ENCODE assay signal across 14 cellular contexts in genomic region chr5:151216781-151217180, GRCh38. TPM values are rescaled to one million over a fixed set of nuclear protein-coding genes. Genes with fewer than 3 reads are reported as not detected.
DNase-seq lines count a peak whose midpoint lies in the region; ATAC-seq and TF ChIP-seq lines count a peak whose summit lies in the region.
"Had no signal": no experiment of that assay in that cellular context is flagged by ENCODE, and none has a peak within 500 bp of the region (broad histone marks: within the 10 kb centered on the region; RNA-seq: fewer than 3 reads in every experiment).

No MANE protein-coding gene starts in this region.

- H3K4me3 ChIP-seq in subcutaneous abdominal adipose tissue (ENCODE audit: low read depth in 1 of 5, low read length in 5 of 5) (no peak overlapping the region), right cardiac atrium (ENCODE audit: low read length) (no peak overlapping the region), MM.1S (ENCODE audit: low read length) (no peak overlapping the region)
- H3K4me3 ChIP-seq: vagina had no signal

- H3F3A ChIP-seq in MM.1S (ENCODE audit: insufficient read depth, low read length): peaks cover 30% of the 10 kb centered on the region

- no peak overlapping the region for H3K4me2 ChIP-seq in MM.1S (ENCODE audit: low read depth, low read length)

- H3K9me3 ChIP-seq in T-helper 17 cell (ENCODE audit: control insufficient read depth, low read length, poor library complexity, severe bottlenecking): no peaks in the 10 kb centered on the region
- no peaks in the 10 kb centered on the region for H3K9me3 ChIP-seq in subcutaneous abdominal adipose tissue (ENCODE audit: control insufficient read depth in 5 of 5, low read length in 5 of 5)
- no peaks in the 10 kb centered on the region for H3K9me3 ChIP-seq in right cardiac atrium (ENCODE audit: control insufficient read depth, low read length)
- no peaks in the 10 kb centered on the region for H3K9me3 ChIP-seq in MM.1S (replicated peaks; ENCODE audit: insufficient read depth, low read length)
- H3K9me3 ChIP-seq: vagina had no signal

- H3K36me3 ChIP-seq in subcutaneous abdominal adipose tissue (ENCODE audit: control insufficient read depth in 5 of 5, insufficient read depth in 5 of 5, low read length in 5 of 5): peaks cover 0 to 15% (median 3%) of the 10 kb centered on the region in 5 donors
- H3K36me3 ChIP-seq in MM.1S (replicated peaks; ENCODE audit: insufficient read depth, low read length): peaks cover 13% of the 10 kb centered on the region; the same call in 1 of the 2 replicates
- H3K36me3 ChIP-seq: vagina had no signal

- H3K9ac ChIP-seq in subcutaneous abdominal adipose tissue (ENCODE audit: low read length in 5 of 5) (no peak overlapping the region), MM.1S (ENCODE audit: low read length) (no peak overlapping the region)

- H3K4me1 ChIP-seq in subcutaneous abdominal adipose tissue (ENCODE audit: control insufficient read depth in 5 of 5, insufficient read depth in 5 of 5, low read length in 5 of 5) (peaks cover 30 to 83% (median 79%) of the 10 kb centered on the region in 5 donors), right cardiac atrium (ENCODE audit: control insufficient read depth, insufficient read depth, low read length) (peaks cover 43% of the 10 kb centered on the region), MM.1S (ENCODE audit: low read length) (peaks cover 74% of the 10 kb centered on the region)

- H3K36me3 Mint-ChIP-seq in activated T-cell treated with anti-CD3 and anti-CD28 coated beads, Interleukin-2, amount 50 U/mL, for 72 hours (ENCODE audit: insufficient read depth in 2 of 2): peaks cover 5 to 11% of the 10 kb centered on the region in 2 donors
- peaks cover 18% of the 10 kb centered on the region for H3K36me3 Mint-ChIP-seq in activated T-cell treated with anti-CD3 and anti-CD28 coated beads, Interleukin-2, amount 50 U/mL, for 4 hours (ENCODE audit: insufficient read depth)
- H3K36me3 Mint-ChIP-seq in T-helper 17 cell (ENCODE audit: low read depth): peaks cover 7% of the 10 kb centered on the region

- intact Hi-C loops in right cardiac atrium (cut with DNase I): no loop called here

- ATAC-seq in activated T-cell treated with anti-CD3 and anti-CD28 coated beads, Interleukin-2, amount 50 U/mL, for 72 hours (replicated peaks in 1 of 2): no peak
- ATAC-seq in activated T-cell treated with anti-CD3 and anti-CD28 coated beads, Interleukin-2, amount 50 U/mL, for 4 hours: no peak
- no peak for ATAC-seq in T-helper 17 cell
- no peak for ATAC-seq in right cardiac atrium
- ATAC-seq: left lobe of liver had no signal

- H3K4me3 Mint-ChIP-seq in activated T-cell treated with anti-CD3 and anti-CD28 coated beads, Interleukin-2, amount 50 U/mL, for 72 hours: no peak overlapping the region
- no peak overlapping the region for H3K4me3 Mint-ChIP-seq in activated T-cell treated with anti-CD3 and anti-CD28 coated beads, Interleukin-2, amount 50 U/mL, for 4 hours
- H3K4me3 Mint-ChIP-seq in T-helper 17 cell: peak overlapping the region; percentile 5

- no peaks in the 10 kb centered on the region for H3K9me3 Mint-ChIP-seq in activated T-cell treated with anti-CD3 and anti-CD28 coated beads, Interleukin-2, amount 50 U/mL, for 72 hours
- H3K9me3 Mint-ChIP-seq in activated T-cell treated with anti-CD3 and anti-CD28 coated beads, Interleukin-2, amount 50 U/mL, for 4 hours: no peaks in the 10 kb centered on the region

- H3K27ac ChIP-seq in subcutaneous abdominal adipose tissue (ENCODE audit: low read depth, low read length) (peak overlapping the region; percentile 44), right cardiac atrium (ENCODE audit: low read length) (no peak overlapping the region), MM.1S (ENCODE audit: low read length) (no peak overlapping the region)
- H3K27ac ChIP-seq: vagina had no signal

- H2AFZ ChIP-seq in MM.1S (ENCODE audit: low read length): no peak overlapping the region

- H3K9me2 ChIP-seq in MM.1S (replicated peaks; ENCODE audit: insufficient read depth, low read length): no peaks in the 10 kb centered on the region

- peak overlapping the region; percentile 26 for H3K27ac Mint-ChIP-seq in activated T-cell treated with anti-CD3 and anti-CD28 coated beads, Interleukin-2, amount 50 U/mL, for 72 hours
- peak overlapping the region; percentile 100 for H3K27ac Mint-ChIP-seq in T-helper 17 cell

- H4K20me1 ChIP-seq in MM.1S (ENCODE audit: insufficient read depth, low read length): no peaks in the 10 kb centered on the region

- H3K4me1 Mint-ChIP-seq in activated T-cell treated with anti-CD3 and anti-CD28 coated beads, Interleukin-2, amount 50 U/mL, for 72 hours (ENCODE audit: low read depth): peaks cover 95% of the 10 kb centered on the region
- peaks cover 92% of the 10 kb centered on the region for H3K4me1 Mint-ChIP-seq in activated T-cell treated with anti-CD3 and anti-CD28 coated beads, Interleukin-2, amount 50 U/mL, for 4 hours (ENCODE audit: low read depth)
- peaks cover 77% of the 10 kb centered on the region for H3K4me1 Mint-ChIP-seq in T-helper 17 cell

- peaks cover 90% of the 10 kb centered on the region for H3K79me2 ChIP-seq in MM.1S (ENCODE audit: low read length)

- H3K27me3 Mint-ChIP-seq in activated T-cell treated with anti-CD3 and anti-CD28 coated beads, Interleukin-2, amount 50 U/mL, for 72 hours (ENCODE audit: low read depth): no peaks in the 10 kb centered on the region
- H3K27me3 Mint-ChIP-seq in activated T-cell treated with anti-CD3 and anti-CD28 coated beads, Interleukin-2, amount 50 U/mL, for 4 hours (ENCODE audit: low read depth): no peaks in the 10 kb centered on the region
- no peaks in the 10 kb centered on the region for H3K27me3 Mint-ChIP-seq in T-helper 17 cell

- DNase-seq in activated T-cell treated with anti-CD3 and anti-CD28 coated beads, Interleukin-2, amount 50 U/mL, for 72 hours: no peak
- DNase-seq in activated T-cell treated with anti-CD3 and anti-CD28 coated beads, Interleukin-2, amount 50 U/mL, for 4 hours: no peak
- DNase-seq in T-helper 17 cell: no peak
- peak; percentile 3 for DNase-seq in mesenteric fat pad (ENCODE audit: low spot score)
- DNase-seq in NCI-H2196 treated with DMSO at 0.1 percent for 48 hours (lab: John Stamatoyannopoulos, UW; ENCODE audit: unreplicated experiment): no peak
- no peak for DNase-seq in right cardiac atrium
- DNase-seq in MM.1S: no peak
- DNase-seq: H7; hypothalamus; NCI-H1048; stimulated activated CD4-positive, alpha-beta T cell treated with anti-CD3 and anti-CD28 coated beads, Interleukin-4, amount 100 ng/mL, for 1 hour had no signal

- 68% methylated on average over 5 of the region's 5 CpGs for WGBS in right cardiac atrium

- H3K27me3 ChIP-seq in subcutaneous abdominal adipose tissue (ENCODE audit: control insufficient read depth in 5 of 5, insufficient read depth in 4 of 5, low read length in 5 of 5): no peaks in the 10 kb centered on the region
- H3K27me3 ChIP-seq in right cardiac atrium (ENCODE audit: control insufficient read depth, insufficient read depth): no peaks in the 10 kb centered on the region
- H3K27me3 ChIP-seq in MM.1S (replicated peaks; ENCODE audit: insufficient read depth, low read length): no peaks in the 10 kb centered on the region
- H3K27me3 ChIP-seq: vagina had no signal

- TF ChIP-seq CTCF in MM.1S (IDR thresholded peaks at IDR 0.05; ENCODE audit: low read length): no peak

RNA-seq across cellular contexts. Expression of gene CCDC69, which starts 7.1 kb away (rescaled TPM):
- 10 to 100 TPM; 44.8 to 53.1 TPM for total RNA-seq in activated T-cell treated with anti-CD3 and anti-CD28 coated beads, Interleukin-2, amount 50 U/mL, for 72 hours
- 10 to 100 TPM; 20.0 to 23.0 (median 21.2) TPM for total RNA-seq in activated T-cell treated with anti-CD3 and anti-CD28 coated beads, Interleukin-2, amount 50 U/mL, for 4 hours
- 10 to 100 TPM; 74.7 to 82.5 TPM for total RNA-seq in T-helper 17 cell
- 184 TPM for total RNA-seq in mesenteric fat pad
- total RNA-seq in right cardiac atrium: 100 to 1,000 TPM; 167 to 194 (median 190) TPM
- polyA plus RNA-seq in right cardiac atrium: 244 TPM

RNA-seq across cellular contexts. Expression of gene GM2A, which starts 36.2 kb away (rescaled TPM):
- 10 to 100 TPM; 19.4 to 28.2 TPM for total RNA-seq in activated T-cell treated with anti-CD3 and anti-CD28 coated beads, Interleukin-2, amount 50 U/mL, for 72 hours
- total RNA-seq in activated T-cell treated with anti-CD3 and anti-CD28 coated beads, Interleukin-2, amount 50 U/mL, for 4 hours: 1 to 10 TPM; 8.1 to 9.9 (median 9.0) TPM
- total RNA-seq in T-helper 17 cell (10 to 100 TPM in 1 of 2 donors, 1 to 10 TPM in 1; 6.0 to 13.4 TPM), mesenteric fat pad (38.7 TPM), right cardiac atrium (10 to 100 TPM; 30.1 to 43.4 (median 35.3) TPM)
- 27.7 TPM for polyA plus RNA-seq in right cardiac atrium

RNA-seq across cellular contexts. Expression of gene ANXA6, which starts 59.2 kb away (rescaled TPM):
- total RNA-seq in activated T-cell treated with anti-CD3 and anti-CD28 coated beads, Interleukin-2, amount 50 U/mL, for 72 hours: 100 to 1,000 TPM; 127 to 171 TPM
- total RNA-seq in activated T-cell treated with anti-CD3 and anti-CD28 coated beads, Interleukin-2, amount 50 U/mL, for 4 hours: 100 to 1,000 TPM; 102 to 156 (median 128) TPM
- total RNA-seq in T-helper 17 cell: 100 to 1,000 TPM; 258 to 307 TPM
- 631 TPM for total RNA-seq in mesenteric fat pad
- total RNA-seq in right cardiac atrium: 100 to 1,000 TPM; 220 to 238 (median 232) TPM
- polyA plus RNA-seq in right cardiac atrium: 203 TPM
